ENCODE assay signal across 19 cellular contexts in the genomic region with DNA sequence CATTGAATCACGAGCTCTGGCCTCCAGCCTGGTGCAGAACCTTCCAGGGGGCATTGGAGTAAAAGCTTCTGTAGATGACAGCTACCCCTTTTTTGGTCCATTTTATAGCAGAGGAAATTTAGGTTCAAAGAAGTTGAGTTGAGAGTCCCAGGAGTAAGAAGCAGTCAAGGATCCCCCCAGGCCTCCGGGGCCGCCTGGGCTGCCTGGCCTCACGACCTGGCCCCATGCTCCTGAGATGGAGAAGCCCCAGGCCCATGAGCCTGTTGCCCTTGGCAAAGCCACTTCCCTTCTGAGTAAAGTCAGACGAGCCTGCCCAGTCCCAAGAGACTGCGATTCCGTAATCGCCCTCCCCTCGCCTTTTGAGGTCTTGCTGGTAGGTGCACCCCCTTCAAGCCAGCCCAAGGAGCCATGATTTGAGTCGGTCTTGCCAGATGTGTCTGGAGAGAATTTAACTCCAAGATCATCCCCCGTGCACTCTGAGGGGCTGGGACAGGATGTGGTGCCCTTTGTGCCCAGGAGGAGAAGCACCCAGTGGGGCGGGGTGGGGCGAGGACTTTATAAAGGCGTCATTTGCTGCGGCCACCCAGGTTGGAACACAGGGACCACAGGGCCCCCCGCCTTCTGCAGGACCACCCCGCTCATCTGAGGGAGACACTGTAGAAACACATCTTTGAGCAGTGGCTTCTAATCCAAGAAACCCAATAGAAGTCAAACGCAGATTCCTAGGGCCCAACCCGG. TPM values are rescaled to one million over a fixed set of nuclear protein-coding genes. Genes with fewer than 3 reads are reported as not detected.
DNase-seq lines count a peak whose midpoint lies in the region; ATAC-seq and TF ChIP-seq lines count a peak whose summit lies in the region.
"Had no signal": no experiment of that assay in that cellular context is flagged by ENCODE, and none has a peak within 500 bp of the region (broad histone marks: within the 10 kb centered on the region; RNA-seq: fewer than 3 reads in every experiment).

No MANE protein-coding gene starts in this region.

- WGBS in endodermal cell (ENCODE audit: insufficient coverage in 1 of 2, insufficient read length in 1 of 2), 2 experiments: 91 to 96% methylated on average over 15 to 19 of the region's 19 CpGs

- H3K27me3 Mint-ChIP-seq in activated CD4-positive, alpha-beta T cell treated with anti-CD3 and anti-CD28 coated beads, Interleukin-2, amount 10 ng/mL, durations not matched to agents 24 days and 14 days: no peaks in the 10 kb centered on the region
- peaks cover under 1% of the 10 kb centered on the region for H3K27me3 Mint-ChIP-seq in activated CD8-positive, alpha-beta T cell treated with anti-CD3 and anti-CD28 coated beads, Interleukin-2, amount 10 ng/mL, durations not matched to agents 7 days and 5 days (ENCODE audit: low read depth)
- H3K27me3 Mint-ChIP-seq in naive thymus-derived CD4-positive, alpha-beta T cell: peaks cover 0 to under 1% (median 0%) of the 10 kb centered on the region in 5 donors
- H3K27me3 Mint-ChIP-seq in endodermal cell (ENCODE audit: insufficient read depth): no peaks in the 10 kb centered on the region

- H3K27ac ChIP-seq in DND-41 (ENCODE audit: low read length): peak overlapping the region; percentile 97
- peak overlapping the region; percentile 53 for H3K27ac ChIP-seq in naive thymus-derived CD4-positive, alpha-beta T cell (ENCODE audit: low read depth, low read length)
- H3K27ac ChIP-seq in endodermal cell (ENCODE audit: low read depth, low read length): no peak overlapping the region
- H3K27ac ChIP-seq: C4-2B, prostate gland, stomach had no signal

- TF ChIP-seq CTCF in DND-41 (IDR thresholded peaks at IDR 0.05; ENCODE audit: borderline replicate concordance, extremely low read depth, low read length, poor library complexity, severe bottlenecking) (no peak), endodermal cell (conservative IDR thresholded peaks at IDR 0.05) (no peak)

- no peak for DNase-seq in activated CD4-positive, alpha-beta T cell treated with anti-CD3 and anti-CD28 coated beads, Interleukin-2, amount 10 ng/mL, durations not matched to agents 24 days and 14 days
- DNase-seq in activated CD4-positive, alpha-beta T cell treated with anti-CD3 and anti-CD28 coated beads, Interleukin-2, amount 50 U/mL, for 4 hours: no peak
- peak; percentile 95 for DNase-seq in DND-41
- peak; percentile 70 for DNase-seq in activated CD8-positive, alpha-beta T cell treated with anti-CD3 and anti-CD28 coated beads, Interleukin-2, amount 10 ng/mL, durations not matched to agents 7 days and 5 days
- DNase-seq in naive thymus-derived CD4-positive, alpha-beta T cell: peak in 3 of 9 donors; percentile 14 to 49 (median 15)
- DNase-seq in endodermal cell: no peak
- DNase-seq in erythroblast (lab: John Stamatoyannopoulos, UW): no peak
- DNase-seq: DMS79 treated with DMSO at 0.1 percent for 48 hours, H7, heart right ventricle, IMR-90, mesenchymal stem cell, NCI-H1930, stomach had no signal

- no peaks in the 10 kb centered on the region for H3K27me3 ChIP-seq in DND-41 (ENCODE audit: insufficient read depth, low read length, poor library complexity)
- no peaks in the 10 kb centered on the region for H3K27me3 ChIP-seq in naive thymus-derived CD4-positive, alpha-beta T cell (ENCODE audit: control insufficient read depth in 2 of 2, insufficient read depth in 2 of 2, low read length in 2 of 2)
- H3K27me3 ChIP-seq in endodermal cell (ENCODE audit: control insufficient read depth, insufficient read depth, low read length, poor library complexity, severe bottlenecking): no peaks in the 10 kb centered on the region

- peaks cover 54% of the 10 kb centered on the region for H3K4me1 ChIP-seq in DND-41 (ENCODE audit: insufficient read depth, low read length)
- H3K4me1 ChIP-seq in naive thymus-derived CD4-positive, alpha-beta T cell (ENCODE audit: control insufficient read depth in 2 of 2, insufficient read depth in 2 of 2, low read length in 2 of 2): peaks cover 14 to 44% of the 10 kb centered on the region in 2 donors
- H3K4me1 ChIP-seq in endodermal cell (ENCODE audit: control insufficient read depth, insufficient read depth, low read length): no peaks in the 10 kb centered on the region
- H3K4me1 ChIP-seq: prostate gland had no signal

- no peaks in the 10 kb centered on the region for H3K79me2 ChIP-seq in DND-41 (ENCODE audit: insufficient read depth, low read length)

- CTCF ChIA-PET in activated CD8-positive, alpha-beta T cell treated with anti-CD3 and anti-CD28 coated beads, Interleukin-2, amount 10 ng/mL, durations not matched to agents 7 days and 5 days (lab: Charles Lee): interaction anchor here (0.9 to 1.7 kb wide), 6 partner anchors 11 to 150 kb away, joined by 3 to 6 read pairs (median 3); no protein-coding TSS in a partner anchor
- CTCF ChIA-PET in naive thymus-derived CD4-positive, alpha-beta T cell (lab: Charles Lee): no interaction called here

- H3K27ac Mint-ChIP-seq in activated CD4-positive, alpha-beta T cell treated with anti-CD3 and anti-CD28 coated beads, Interleukin-2, amount 10 ng/mL, durations not matched to agents 24 days and 14 days: peak overlapping the region; percentile 97
- H3K27ac Mint-ChIP-seq in activated CD8-positive, alpha-beta T cell treated with anti-CD3 and anti-CD28 coated beads, Interleukin-2, amount 10 ng/mL, durations not matched to agents 7 days and 5 days: peak overlapping the region; percentile 100
- H3K27ac Mint-ChIP-seq in naive thymus-derived CD4-positive, alpha-beta T cell: peak overlapping the region; percentile 66 to 99 (median 92)
- no peak overlapping the region for H3K27ac Mint-ChIP-seq in endodermal cell

- TF ChIP-seq POLR2A in erythroblast (IDR thresholded peaks at IDR 0.05; ENCODE audit: low read length): no peak

- H3K9me3 Mint-ChIP-seq in activated CD4-positive, alpha-beta T cell treated with anti-CD3 and anti-CD28 coated beads, Interleukin-2, amount 10 ng/mL, durations not matched to agents 24 days and 14 days: no peaks in the 10 kb centered on the region
- no peaks in the 10 kb centered on the region for H3K9me3 Mint-ChIP-seq in activated CD8-positive, alpha-beta T cell treated with anti-CD3 and anti-CD28 coated beads, Interleukin-2, amount 10 ng/mL, durations not matched to agents 7 days and 5 days (ENCODE audit: insufficient read depth)
- no peaks in the 10 kb centered on the region for H3K9me3 Mint-ChIP-seq in naive thymus-derived CD4-positive, alpha-beta T cell
- no peaks in the 10 kb centered on the region for H3K9me3 Mint-ChIP-seq in endodermal cell

- ATAC-seq in DND-41 (ENCODE audit: insufficient read depth, low read depth) (peak; percentile 80), HG03025 (IDR thresholded peaks at IDR 0.05; ENCODE audit: low FRiP score, unreplicated experiment) (no peak)
- ATAC-seq in activated CD8-positive, alpha-beta T cell treated with anti-CD3 and anti-CD28 coated beads, Interleukin-2, amount 10 ng/mL, durations not matched to agents 7 days and 5 days: peak; percentile 45
- ATAC-seq in naive thymus-derived CD4-positive, alpha-beta T cell: peak; percentile 14

- peak overlapping the region; percentile 51 for H3K9ac ChIP-seq in DND-41 (ENCODE audit: low read depth, low read length)
- H3K9ac ChIP-seq in endodermal cell (ENCODE audit: extremely low read depth, low read length, poor library complexity, severe bottlenecking): no peak overlapping the region

- POLR2A ChIA-PET in activated CD8-positive, alpha-beta T cell treated with anti-CD3 and anti-CD28 coated beads, Interleukin-2, amount 10 ng/mL, durations not matched to agents 7 days and 5 days (lab: Charles Lee): interaction anchor here (1.3 to 1.4 kb wide), 2 partner anchors 51 to 55 kb away, joined by 5 to 13 read pairs; no protein-coding TSS in a partner anchor
- POLR2A ChIA-PET in naive thymus-derived CD4-positive, alpha-beta T cell (lab: Charles Lee): interaction anchor here (0.6 to 1.1 kb wide), 2 partner anchors 63 to 118 kb away, joined by 3 to 5 read pairs; no protein-coding TSS in a partner anchor

- peak overlapping the region; percentile 23; the same call in 1 of the 2 replicates for H2AFZ ChIP-seq in DND-41 (ENCODE audit: low read depth, low read length)

- peak overlapping the region; percentile 81 for H3K4me3 Mint-ChIP-seq in activated CD4-positive, alpha-beta T cell treated with anti-CD3 and anti-CD28 coated beads, Interleukin-2, amount 10 ng/mL, durations not matched to agents 24 days and 14 days
- peak overlapping the region; percentile 82 for H3K4me3 Mint-ChIP-seq in activated CD8-positive, alpha-beta T cell treated with anti-CD3 and anti-CD28 coated beads, Interleukin-2, amount 10 ng/mL, durations not matched to agents 7 days and 5 days
- H3K4me3 Mint-ChIP-seq in naive thymus-derived CD4-positive, alpha-beta T cell: peak overlapping the region; percentile 79 to 94 (median 86)
- H3K4me3 Mint-ChIP-seq in endodermal cell: no peak overlapping the region

- peak overlapping the region in 1 of 2 experiments; percentile 32; a peak in 2 of 4 replicates for H3K4me3 ChIP-seq in DND-41 (ENCODE audit: low read depth in 1 of 2, low read length in 2 of 2)
- H3K4me3 ChIP-seq in naive thymus-derived CD4-positive, alpha-beta T cell (ENCODE audit: low read length): peak overlapping the region; percentile 12
- no peak overlapping the region for H3K4me3 ChIP-seq in endodermal cell (ENCODE audit: low read length)
- H3K4me3 ChIP-seq: heart right ventricle, prostate gland, smooth muscle cell, stomach had no signal

- H4K20me1 ChIP-seq in DND-41 (ENCODE audit: insufficient read depth, low read length): no peaks in the 10 kb centered on the region

- peaks cover 49% of the 10 kb centered on the region for H3K4me1 Mint-ChIP-seq in activated CD4-positive, alpha-beta T cell treated with anti-CD3 and anti-CD28 coated beads, Interleukin-2, amount 10 ng/mL, durations not matched to agents 24 days and 14 days
- peaks cover 60% of the 10 kb centered on the region for H3K4me1 Mint-ChIP-seq in activated CD8-positive, alpha-beta T cell treated with anti-CD3 and anti-CD28 coated beads, Interleukin-2, amount 10 ng/mL, durations not matched to agents 7 days and 5 days (ENCODE audit: low read depth)
- H3K4me1 Mint-ChIP-seq in naive thymus-derived CD4-positive, alpha-beta T cell: peaks cover 33 to 61% (median 59%) of the 10 kb centered on the region in 7 donors
- H3K4me1 Mint-ChIP-seq in endodermal cell: peaks cover 2% of the 10 kb centered on the region

- no peaks in the 10 kb centered on the region for H3K36me3 Mint-ChIP-seq in activated CD4-positive, alpha-beta T cell treated with anti-CD3 and anti-CD28 coated beads, Interleukin-2, amount 10 ng/mL, durations not matched to agents 24 days and 14 days (ENCODE audit: low read depth)
- peaks cover 2% of the 10 kb centered on the region for H3K36me3 Mint-ChIP-seq in activated CD8-positive, alpha-beta T cell treated with anti-CD3 and anti-CD28 coated beads, Interleukin-2, amount 10 ng/mL, durations not matched to agents 7 days and 5 days (ENCODE audit: low read depth)
- peaks cover 0 to 13% (median 8%) of the 10 kb centered on the region in 5 donors for H3K36me3 Mint-ChIP-seq in naive thymus-derived CD4-positive, alpha-beta T cell
- peaks cover 52% of the 10 kb centered on the region for H3K36me3 Mint-ChIP-seq in endodermal cell (ENCODE audit: low read depth)

- intact Hi-C loops in activated CD4-positive, alpha-beta T cell treated with anti-CD3 and anti-CD28 coated beads, Interleukin-2, amount 10 ng/mL, durations not matched to agents 24 days and 14 days (cut with micrococcal nuclease): loop anchor here (1.0 to 5.0 kb wide), 4 partner anchors 64 to 150 kb away; no protein-coding TSS in a partner anchor
- intact Hi-C loops in naive thymus-derived CD4-positive, alpha-beta T cell (cut with micrococcal nuclease): loop anchor here (1.0 to 5.0 kb wide), 8 partner anchors 29 to 156 kb away; no protein-coding TSS in a partner anchor

- H3K4me2 ChIP-seq in DND-41 (ENCODE audit: insufficient read depth, low read length): peak overlapping the region; percentile 71
- H3K4me2 ChIP-seq: smooth muscle cell had no signal

- H3K36me3 ChIP-seq in DND-41 (ENCODE audit: insufficient read depth, low read length) (no peaks in the 10 kb centered on the region), endodermal cell (ENCODE audit: control insufficient read depth, insufficient read depth, low read length) (peaks cover 67% of the 10 kb centered on the region)
- no peaks in the 10 kb centered on the region for H3K36me3 ChIP-seq in naive thymus-derived CD4-positive, alpha-beta T cell (ENCODE audit: control insufficient read depth in 2 of 3, insufficient read depth in 3 of 3, low read length in 3 of 3)
- H3K36me3 ChIP-seq: prostate gland had no signal

- no peaks in the 10 kb centered on the region for H3K9me3 ChIP-seq in DND-41 (ENCODE audit: insufficient read depth, low read length, severe bottlenecking)
- H3K9me3 ChIP-seq in naive thymus-derived CD4-positive, alpha-beta T cell (ENCODE audit: control insufficient read depth in 2 of 3, low read length in 3 of 3): no peaks in the 10 kb centered on the region
- no peaks in the 10 kb centered on the region for H3K9me3 ChIP-seq in endodermal cell (ENCODE audit: control insufficient read depth, low read length)
- H3K9me3 ChIP-seq: heart right ventricle, prostate gland, stomach had no signal

RNA-seq across cellular contexts. Expression of gene PDE9A, which starts 30.1 kb away (rescaled TPM):
- total RNA-seq in activated CD4-positive, alpha-beta T cell treated with anti-CD3 and anti-CD28 coated beads, Interleukin-2, amount 10 ng/mL, durations not matched to agents 24 days and 14 days: 10.7 and 13.1 TPM in 2 replicates
- total RNA-seq in activated CD8-positive, alpha-beta T cell treated with anti-CD3 and anti-CD28 coated beads, Interleukin-2, amount 10 ng/mL, durations not matched to agents 7 days and 5 days: 10 to 100 TPM in 1 of 2 experiments, 1 to 10 TPM in 1; 8.3 to 10.8 TPM
- total RNA-seq in naive thymus-derived CD4-positive, alpha-beta T cell: 10 to 100 TPM; 14.1 to 18.4 (median 15.1) TPM
- 1 to 10 TPM; 5.9 to 7.9 TPM for polyA plus RNA-seq in naive thymus-derived CD4-positive, alpha-beta T cell
- 10 to 100 TPM; 45.9 to 62.4 TPM for total RNA-seq in endodermal cell
- 36.5 TPM for polyA plus RNA-seq in endodermal cell (2013, experiment 1 of 2)
- 34.3 TPM for polyA plus RNA-seq in endodermal cell (2013, experiment 2 of 2)
- total RNA-seq: A172 had no signal

Comparison
In these comparisons a context has a peak if more than half of its experiments do, and no peak if none do; other contexts are left out.
1. DNase-seq: peak in DND-41 (single experiment) and activated CD8-positive, alpha-beta T cell treated with anti-CD3 and anti-CD28 coated beads, Interleukin-2, amount 10 ng/mL, durations not matched to agents 7 days and 5 days (single experiment); none in activated CD4-positive, alpha-beta T cell treated with anti-CD3 and anti-CD28 coated beads, Interleukin-2, amount 10 ng/mL, durations not matched to agents 24 days and 14 days (single experiment), activated CD4-positive, alpha-beta T cell treated with anti-CD3 and anti-CD28 coated beads, Interleukin-2, amount 50 U/mL, for 4 hours (0 of 2), endodermal cell (single experiment) and erythroblast (0 of 2).